1 cellular context compared by ENCODE assay signal in the genomic region with DNA sequence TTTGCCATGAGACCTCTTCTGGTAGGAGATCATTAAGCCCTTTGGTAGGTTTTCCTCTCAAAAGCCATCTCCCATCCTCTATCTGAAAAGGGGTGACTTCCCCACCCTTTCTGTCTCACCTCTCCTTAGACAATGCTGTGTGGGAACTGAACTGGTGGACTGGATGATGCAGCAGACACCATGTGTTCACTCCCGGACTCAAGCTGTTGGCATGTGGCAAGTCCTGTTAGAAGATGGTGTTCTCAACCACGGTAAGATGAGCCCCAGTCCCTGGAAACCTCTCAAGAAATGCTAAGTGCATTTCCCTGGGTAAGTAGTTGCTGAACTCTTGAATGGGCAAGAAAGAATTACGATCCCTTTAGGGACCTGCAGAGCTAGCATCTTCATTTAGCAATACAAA.
TF ChIP-seq lines count a peak whose summit lies in the region.

No MANE protein-coding gene starts in this region.

TF ChIP-seq in IMR-90, 13 proteins besides CTCF, POLR2A, EP300 and RAD21 (continued from another document):
- TF ChIP-seq MAZ (IDR thresholded peaks at IDR 0.05; ENCODE audit: borderline replicate concordance, low read depth, low read length): no peak
- TF ChIP-seq MAFK (IDR thresholded peaks at IDR 0.05; ENCODE audit: low read depth, low read length): no peak
- TF ChIP-seq RCOR1 (IDR thresholded peaks at IDR 0.05; ENCODE audit: insufficient replicate concordance, low read length): no peak
- TF ChIP-seq BHLHE40 (IDR thresholded peaks at IDR 0.05; ENCODE audit: low read depth, low read length): no peak
- TF ChIP-seq NFE2L2 (IDR thresholded peaks at IDR 0.05; ENCODE audit: low read depth, low read length): no peak
- TF ChIP-seq MXI1 (IDR thresholded peaks at IDR 0.05; ENCODE audit: borderline replicate concordance, low read depth, low read length): no peak
- no peak for TF ChIP-seq CHD1 (IDR thresholded peaks at IDR 0.05; ENCODE audit: low read depth, low read length)
